In the genomic region with DNA sequence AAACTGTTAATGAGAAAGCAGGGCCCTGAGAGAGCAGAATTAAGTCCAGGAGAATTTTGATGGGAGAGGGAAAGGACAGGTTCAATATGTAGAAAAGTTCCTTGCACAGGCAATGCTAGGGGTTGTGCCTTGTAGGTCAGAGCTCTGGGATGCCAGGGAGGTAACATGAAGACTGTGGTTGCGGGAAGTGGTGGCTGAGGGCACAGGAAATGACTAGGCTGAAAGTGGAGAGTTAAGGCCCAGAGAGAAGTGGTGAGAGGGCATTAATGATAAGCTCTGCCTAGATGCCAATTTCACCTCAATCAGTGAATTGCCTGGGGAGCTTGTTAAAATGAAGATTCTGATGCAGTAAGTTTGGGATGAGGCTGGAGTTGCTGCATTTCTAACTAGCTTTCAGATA, we compare ENCODE assay signal across 1 cellular context.
TF ChIP-seq lines count a peak whose summit lies in the region.

No MANE protein-coding gene starts in this region.

TF ChIP-seq in GM23338, 12 proteins besides CTCF, POLR2A, EP300 and RAD21 (continued from another document):
- TF ChIP-seq ZNF462 (CRISPR knock-in tag; IDR thresholded peaks at IDR 0.05) (no peak), ZNF331 (CRISPR knock-in tag; IDR thresholded peaks at IDR 0.05; ENCODE audit: low read depth) (no peak)
